Comparison of ENCODE assay signal across 7 cellular contexts in the genomic region with DNA sequence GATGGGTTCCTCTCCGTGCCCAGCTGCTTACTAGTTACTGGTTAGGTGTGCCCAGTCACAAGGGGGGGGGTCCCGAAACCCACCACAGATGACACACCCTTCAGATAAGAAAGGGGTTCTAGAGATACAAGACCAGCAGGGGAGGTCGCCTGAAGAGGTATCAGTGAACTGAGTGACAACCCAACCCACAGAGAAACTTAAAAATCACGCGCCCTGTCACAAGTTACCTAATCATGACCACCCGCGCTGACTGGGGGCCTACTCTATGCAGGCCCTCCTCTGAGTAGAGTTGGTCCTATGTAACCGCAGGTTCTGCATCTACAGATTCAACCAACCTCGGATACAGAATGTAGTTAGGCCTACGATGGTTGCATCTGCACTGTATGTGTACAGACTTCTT.
"Had no signal": no experiment of that assay in that cellular context is flagged by ENCODE, and none has a peak within 500 bp of the region (broad histone marks: within the 10 kb centered on the region; RNA-seq: fewer than 3 reads in every experiment).

No MANE protein-coding gene starts in this region.

- DNase-seq: GM23248, GOT3, H7, HCEC 1CT had no signal

- H3K4me1 Mint-ChIP-seq: IgD-negative memory B cell had no signal

- H2AFZ ChIP-seq: GM23248 had no signal

- H3K4me3 ChIP-seq: GM23248 had no signal

- H3K27ac ChIP-seq: GM23248, HL-60 had no signal

- H3K27me3 Mint-ChIP-seq: IgD-negative memory B cell had no signal

- H3K9ac ChIP-seq: GM23248 had no signal

- ATAC-seq: HepG2 had no signal

- H3K4me3 Mint-ChIP-seq: IgD-negative memory B cell had no signal

- H3K27ac Mint-ChIP-seq: IgD-negative memory B cell had no signal

- H3K36me3 Mint-ChIP-seq: IgD-negative memory B cell had no signal
